8 cellular contexts compared by ENCODE assay signal in the genomic region with DNA sequence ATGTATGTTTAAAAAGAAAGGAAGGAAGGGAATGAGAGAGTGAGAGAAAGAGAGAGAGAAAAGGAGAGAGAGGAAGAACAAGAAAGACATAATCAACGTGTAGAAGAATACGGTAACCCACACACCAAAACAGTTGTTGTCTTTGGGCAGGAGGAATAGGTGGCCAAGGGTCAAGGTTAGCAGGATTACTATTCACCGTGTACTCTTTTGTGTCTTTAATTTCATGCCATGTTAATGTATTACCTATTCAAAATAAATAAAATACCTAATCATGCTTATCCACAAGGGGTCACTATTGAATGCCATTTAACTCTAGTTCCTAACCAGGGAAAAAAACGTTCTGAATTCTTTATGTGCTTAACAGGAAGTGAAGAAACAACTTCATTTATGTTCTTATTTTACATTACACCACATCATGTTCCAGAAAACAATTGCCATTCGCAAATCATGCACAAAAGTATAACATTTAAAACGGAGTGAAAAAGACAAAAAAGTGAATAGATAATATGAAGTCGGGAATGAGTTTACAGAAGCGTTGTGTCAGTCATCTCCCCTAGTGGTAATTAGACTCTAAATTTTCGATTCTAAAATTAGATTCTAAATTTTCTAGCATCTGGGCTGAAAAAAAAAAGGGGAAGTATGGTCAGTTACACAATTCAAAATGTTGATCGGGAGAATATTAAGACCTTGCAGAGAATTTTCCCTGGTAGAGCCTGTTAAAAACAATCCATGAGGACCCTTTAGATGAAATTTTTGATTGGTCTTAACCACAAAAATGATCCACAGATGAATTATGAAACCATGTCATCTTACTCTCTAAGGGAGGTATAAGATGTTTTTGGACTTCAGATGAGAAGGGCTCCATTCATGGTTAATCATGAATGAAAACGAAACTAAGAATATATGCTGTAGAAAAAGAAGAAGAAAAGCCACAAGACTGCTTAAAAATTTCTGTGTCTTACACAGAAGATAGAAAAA. TPM values are rescaled to one million over a fixed set of nuclear protein-coding genes. Genes with fewer than 3 reads are reported as not detected.
A peak's percentile ranks its signal among the peaks of the same experiment; 100 is the strongest.
DNase-seq lines count a peak whose midpoint lies in the region; ATAC-seq and TF ChIP-seq lines count a peak whose summit lies in the region.

No MANE protein-coding gene starts in this region.

- 4 to 6% methylated on average over 11 of the region's 11 CpGs for WGBS in transverse colon (ENCODE audit: low coverage in 1 of 2), 2 donors

- ATAC-seq in HG02763 (IDR thresholded peaks at IDR 0.05; ENCODE audit: unreplicated experiment), result peak; percentile 59
- ATAC-seq in RWPE2 (ENCODE audit: low read depth), result peak; percentile 72

- H3K4me1 ChIP-seq in RWPE2 (ENCODE audit: insufficient read depth, poor library complexity, severe bottlenecking) (peaks cover 5% of the 10 kb centered on the region), transverse colon (peaks cover 0 to 8% (median 1%) of the 10 kb centered on the region in 4 donors)

- TF ChIP-seq CTCF in AG04449 (IDR thresholded peaks at IDR 0.05; ENCODE audit: insufficient read depth, low read length, missing control alignments), result peak; percentile 26
- peak; percentile 29 for TF ChIP-seq CTCF in GM13976 (IDR thresholded peaks at IDR 0.05; ENCODE audit: borderline replicate concordance, control extremely low read depth, extremely low read depth, insufficient read depth, missing control alignments)
- TF ChIP-seq CTCF in RWPE2 (IDR thresholded peaks at IDR 0.05; ENCODE audit: poor library complexity, severe bottlenecking), result peak; percentile 69
- peak; percentile 24 for TF ChIP-seq CTCF in coronary artery (IDR thresholded peaks at IDR 0.05)
- TF ChIP-seq CTCF in transverse colon (IDR thresholded peaks at IDR 0.05), result peak; percentile 53 to 73 (median 65)

- no peaks in the 10 kb centered on the region for H3K27me3 ChIP-seq in RWPE2 (ENCODE audit: insufficient read depth, poor library complexity, severe bottlenecking)
- peaks cover 4% of the 10 kb centered on the region for H3K27me3 ChIP-seq in transverse colon

- DNase-seq in AG04449 (ENCODE audit: low read depth, low spot score) (peak; percentile 47), GM13976 (ENCODE audit: low spot score) (no peak), MV-4-11 (lab: John Stamatoyannopoulos, UW) (peak; percentile 96), RWPE2 (ENCODE audit: low spot score) (no peak), coronary artery (ENCODE audit: low spot score) (no peak), lung microvascular endothelial cell (ENCODE audit: low read depth in 2 of 2) (peak; percentile 72 to 73), transverse colon (no peak)

- in situ Hi-C loops in GM13976 (cut with MboI; ENCODE audit: low sequenced_read_pairs, unreplicated experiment) (no loop called here), transverse colon (cut with MboI; ENCODE audit: low pct_ligation_motif_present in 1 of 4, low pct_unique_long_range_greater_than_20kb in 1 of 4, low sequenced_read_pairs in 3 of 4) (loop anchor here in 2 of 4 donors (10.0 to 25.0 kb wide), 3 partner anchors 103 to 306 kb away; a partner anchor contains a TSS)

- POLR2A ChIA-PET in AG04449 (lab: Yijun Ruan, JAX), result no interaction called here

- no peaks in the 10 kb centered on the region for H3K36me3 ChIP-seq in RWPE2 (ENCODE audit: low read depth)
- H3K36me3 ChIP-seq in transverse colon, result no peaks in the 10 kb centered on the region

- H3K4me3 ChIP-seq in AG04449 (ENCODE audit: low read depth, low read length), result peak overlapping the region; percentile 44
- peak overlapping the region; percentile 32 for H3K4me3 ChIP-seq in RWPE2 (ENCODE audit: severe bottlenecking)
- H3K4me3 ChIP-seq in coronary artery, result peak overlapping the region; percentile 60
- H3K4me3 ChIP-seq in transverse colon, result peak overlapping the region; percentile 13 to 61 (median 40)

- intact Hi-C loops in transverse colon (cut with DNase I; ENCODE audit: low total_unique reads), result no loop called here

- no peak for TF ChIP-seq EP300 in transverse colon (IDR thresholded peaks at IDR 0.05; ENCODE audit: low read depth)

- CTCF ChIA-PET in AG04449 (lab: Yijun Ruan, JAX), result interaction anchor here (0.6 to 2.2 kb wide), 21 partner anchors 11 to 455 kb away, joined by 3 to 17 read pairs (median 4); a partner anchor contains a TSS

- no peak for TF ChIP-seq POLR2A in transverse colon (IDR thresholded peaks at IDR 0.05)

- H3K27ac ChIP-seq in RWPE2 (ENCODE audit: poor library complexity, severe bottlenecking) (peak overlapping the region; percentile 41), coronary artery (no peak overlapping the region), transverse colon (peak overlapping the region; percentile 59 to 62 (median 59))

- H3K9me3 ChIP-seq in RWPE2 (ENCODE audit: severe bottlenecking) (no peaks in the 10 kb centered on the region), transverse colon (no peaks in the 10 kb centered on the region)

RNA-seq across cellular contexts. Expression of a gene that starts 0.7 kb away (rescaled TPM):
- total RNA-seq in lung microvascular endothelial cell (not detected in 2 replicates), transverse colon (1 to 10 TPM in 1 of 4 donors, under 1 TPM in 1, not detected in 2; under 0.01 to 2.5 TPM)

RNA-seq across cellular contexts. Expression of a gene that starts 11.9 kb away (rescaled TPM):
- total RNA-seq in lung microvascular endothelial cell (52.2 and 76.5 TPM in 2 replicates), transverse colon (10 to 100 TPM; 21.7 to 83.8 (median 42.0) TPM)

Comparison
In these comparisons a context has a peak if more than half of its experiments do, and no peak if none do; other contexts are left out.
1. DNase-seq: peak in AG04449 (single experiment), MV-4-11 (single experiment) and lung microvascular endothelial cell (2 of 2); none in GM13976 (single experiment), RWPE2 (single experiment), coronary artery (single experiment) and transverse colon (single experiment).
2. H3K27ac ChIP-seq: peak in RWPE2 (single experiment) and transverse colon (4 of 4); none in coronary artery (0 of 2).
3. Peak in every context shown above with its lines, with median percentiles within 50 percentile points of each other: H3K4me3 ChIP-seq and CTCF ChIP-seq.